In genomic region chr14:81991998-81992397, GRCh38 we compare ENCODE assay signal across 13 cellular contexts.
DNase-seq lines count a peak whose midpoint lies in the region; ATAC-seq and TF ChIP-seq lines count a peak whose summit lies in the region.
"Had no signal": no experiment of that assay in that cellular context is flagged by ENCODE, and none has a peak within 500 bp of the region (broad histone marks: within the 10 kb centered on the region; RNA-seq: fewer than 3 reads in every experiment).

No MANE protein-coding gene starts in this region.

- in situ Hi-C loops in Panc1 (cut with HindIII; ENCODE audit: low pct_unique_long_range_greater_than_20kb, low sequenced_read_pairs): no loop called here

- H3K9me3 ChIP-seq in DOHH2 (ENCODE audit: control insufficient read depth, insufficient read depth, low read length) (no peaks in the 10 kb centered on the region), Panc1 (ENCODE audit: control insufficient read depth, insufficient read depth, low read depth, low read length) (no peaks in the 10 kb centered on the region)
- H3K9me3 ChIP-seq: Caco-2, gastroesophageal sphincter, ovary, Peyer's patch had no signal

- CTCF ChIA-PET in Panc1 (lab: Charles Lee): no interaction called here

- DNase-seq in Panc1 (ENCODE audit: low read depth, low spot score) (no peak), kidney epithelial cell (ENCODE audit: low read depth) (no peak)
- DNase-seq in stimulated activated CD4-positive, alpha-beta T cell treated with anti-CD3 and anti-CD28 coated beads, Interleukin-15, amount 100 ng/mL, for 24 hours: no peak
- DNase-seq: Caco-2; ovary; Peyer's patch; stimulated activated CD4-positive, alpha-beta T cell treated with anti-CD3 and anti-CD28 coated beads, Interleukin-4, amount 100 ng/mL, for 1 hour had no signal

- H3K79me2 ChIP-seq in DOHH2 (ENCODE audit: control insufficient read depth, low read length): no peaks in the 10 kb centered on the region

- POLR2A ChIA-PET in Panc1 (lab: Charles Lee): interaction anchor here (0.7 kb wide), 1 partner anchor 64 kb away, joined by 3 read pairs; no protein-coding TSS in a partner anchor

- H4K20me1 ChIP-seq in DOHH2 (ENCODE audit: control insufficient read depth, insufficient read depth, low read depth, low read length): no peaks in the 10 kb centered on the region

- H3K27me3 ChIP-seq in DOHH2 (ENCODE audit: control insufficient read depth, low read length) (0 out of 2 replicates have a peak, but pooled peaks cover 2% of the 10 kb centered on the region), Panc1 (ENCODE audit: control insufficient read depth, insufficient read depth, low read length) (no peaks in the 10 kb centered on the region), kidney epithelial cell (ENCODE audit: control insufficient read depth, insufficient read depth, low read length) (no peaks in the 10 kb centered on the region)
- H3K27me3 ChIP-seq: ovary, Peyer's patch had no signal

- no peaks in the 10 kb centered on the region for H3K4me1 ChIP-seq in DOHH2 (ENCODE audit: control insufficient read depth, low read length)
- H3K4me1 ChIP-seq in Panc1 (ENCODE audit: control insufficient read depth, insufficient read depth, low read length): no peaks in the 10 kb centered on the region
- H3K4me1 ChIP-seq: Caco-2, gastroesophageal sphincter, Peyer's patch had no signal

- H3K27ac ChIP-seq in DOHH2 (ENCODE audit: low read depth, low read length) (no peak overlapping the region), Panc1 (ENCODE audit: low read length) (no peak overlapping the region)
- H3K27ac ChIP-seq: gastroesophageal sphincter, ovary, Peyer's patch had no signal

- BruUV-seq in Panc1 (replicated peaks; lab: Mats Ljungman, UMichigan): no TSS peak

- H3K4me2 ChIP-seq in DOHH2 (ENCODE audit: low read length): no peak overlapping the region

- TF ChIP-seq CTCF in DOHH2 (IDR thresholded peaks at IDR 0.05; ENCODE audit: low read depth, low read length, poor library complexity, severe bottlenecking) (peak; percentile 49), Panc1 (IDR thresholded peaks at IDR 0.05) (peak; percentile 17; the same call in 1 of the 2 replicates), kidney epithelial cell (IDR thresholded peaks at IDR 0.05; ENCODE audit: insufficient read depth, low read length, poor library complexity, severe bottlenecking) (peak; percentile 24)

- intact Hi-C loops in Panc1 (cut with micrococcal nuclease; ENCODE audit: unreplicated experiment): no loop called here

- H3K36me3 ChIP-seq in DOHH2 (ENCODE audit: control insufficient read depth, low read length) (no peaks in the 10 kb centered on the region), Panc1 (ENCODE audit: control insufficient read depth, insufficient read depth, low read length) (no peaks in the 10 kb centered on the region), kidney epithelial cell (ENCODE audit: control insufficient read depth, insufficient read depth, low read length) (no peaks in the 10 kb centered on the region)
- H3K36me3 ChIP-seq: gastroesophageal sphincter, ovary, Peyer's patch had no signal

- H3K9me2 ChIP-seq in DOHH2 (replicated peaks; ENCODE audit: control insufficient read depth, low read length): no peaks in the 10 kb centered on the region

- peak; percentile 55 for ATAC-seq in GM18868 (IDR thresholded peaks at IDR 0.05; ENCODE audit: unreplicated experiment)
- no peak for ATAC-seq in Panc1
- no peak for ATAC-seq in GM21367 (IDR thresholded peaks at IDR 0.05; ENCODE audit: unreplicated experiment)
- ATAC-seq in GM19351 (IDR thresholded peaks at IDR 0.05; ENCODE audit: unreplicated experiment): no peak
- ATAC-seq: gastroesophageal sphincter had no signal

- H3F3A ChIP-seq in DOHH2 (ENCODE audit: control insufficient read depth, insufficient read depth): no peaks in the 10 kb centered on the region

- H3K4me3 ChIP-seq in DOHH2 (ENCODE audit: low read length) (no peak overlapping the region), Panc1 (ENCODE audit: low read depth in 2 of 2, low read length in 2 of 2) (no peak overlapping the region), kidney epithelial cell (ENCODE audit: low read depth, low read length) (no peak overlapping the region)
- H3K4me3 ChIP-seq: gastroesophageal sphincter, lung, ovary, Peyer's patch had no signal
